3 cellular contexts compared by ENCODE assay signal in the genomic region with DNA sequence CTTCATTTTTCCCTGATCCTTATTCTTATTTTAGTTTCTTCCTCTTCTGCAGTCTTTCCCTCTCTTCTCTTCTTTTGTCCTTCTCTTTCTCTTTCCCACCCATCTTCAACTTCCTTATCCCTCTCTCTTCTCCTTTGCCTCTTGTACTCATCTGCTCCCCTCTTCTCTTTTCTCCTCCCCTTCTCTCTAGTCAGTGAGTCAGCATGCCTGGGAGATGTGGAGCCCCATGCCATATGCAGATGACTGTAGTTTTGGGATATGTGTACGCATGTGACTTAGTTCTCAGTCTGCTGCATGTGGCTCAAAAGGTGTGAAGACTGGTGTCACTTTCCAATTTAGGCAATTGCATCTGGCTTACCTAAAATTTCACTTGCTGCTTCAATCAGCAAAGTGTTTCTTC.
TF ChIP-seq lines count a peak whose summit lies in the region.

No MANE protein-coding gene starts in this region.

TF ChIP-seq in HCT116, 20 proteins besides CTCF, POLR2A, EP300 and RAD21:
- TF ChIP-seq ZBTB33 (IDR thresholded peaks at IDR 0.05; ENCODE audit: extremely low read depth, insufficient replicate concordance, low read length) (no peak), MAX (IDR thresholded peaks at IDR 0.05) (peak; percentile 36; the same call in 1 of the 2 replicates)

TF ChIP-seq in K562, 482 proteins besides CTCF, POLR2A, EP300 and RAD21 (continues in another document):
- TF ChIP-seq MGA (IDR thresholded peaks at IDR 0.05) (peak; percentile 98), E2F6 (IDR thresholded peaks at IDR 0.05; ENCODE audit: borderline replicate concordance in 1 of 2, extremely low read depth in 1 of 2, insufficient read depth in 1 of 2, insufficient read length in 1 of 2, low read depth in 1 of 2, low read length in 1 of 2, poor library complexity in 1 of 2, severe bottlenecking in 1 of 2) (peak; percentile 87 to 92), ZNF551 (CRISPR knock-in tag; IDR thresholded peaks at IDR 0.05) (no peak), CEBPB (tag; IDR thresholded peaks at IDR 0.05) (no peak), LCOR (CRISPR knock-in tag; IDR thresholded peaks at IDR 0.05) (0 out of 2 replicates have a peak, but pooled peaks have one; percentile 29), BACH1 (tag; IDR thresholded peaks at IDR 0.05) (no peak), ARHGAP35 (IDR thresholded peaks at IDR 0.05; ENCODE audit: partially characterized antibody) (peak; percentile 6)
- TF ChIP-seq, protein P1, sequence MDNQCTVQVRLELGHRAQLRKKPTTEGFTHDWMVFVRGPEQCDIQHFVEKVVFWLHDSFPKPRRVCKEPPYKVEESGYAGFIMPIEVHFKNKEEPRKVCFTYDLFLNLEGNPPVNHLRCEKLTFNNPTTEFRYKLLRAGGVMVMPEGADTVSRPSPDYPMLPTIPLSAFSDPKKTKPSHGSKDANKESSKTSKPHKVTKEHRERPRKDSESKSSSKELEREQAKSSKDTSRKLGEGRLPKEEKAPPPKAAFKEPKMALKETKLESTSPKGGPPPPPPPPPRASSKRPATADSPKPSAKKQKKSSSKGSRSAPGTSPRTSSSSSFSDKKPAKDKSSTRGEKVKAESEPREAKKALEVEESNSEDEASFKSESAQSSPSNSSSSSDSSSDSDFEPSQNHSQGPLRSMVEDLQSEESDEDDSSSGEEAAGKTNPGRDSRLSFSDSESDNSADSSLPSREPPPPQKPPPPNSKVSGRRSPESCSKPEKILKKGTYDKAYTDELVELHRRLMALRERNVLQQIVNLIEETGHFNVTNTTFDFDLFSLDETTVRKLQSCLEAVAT (IDR thresholded peaks at IDR 0.05) = peak in 1 of 2 experiments; percentile 66; a peak in 1 of 4 replicates

TF ChIP-seq in H1, 55 proteins besides CTCF, POLR2A, EP300 and RAD21:
- TF ChIP-seq MAX (IDR thresholded peaks at IDR 0.05) = peak; percentile 49; the same call in 1 of the 2 replicates
- TF ChIP-seq NANOG (IDR thresholded peaks at IDR 0.05; ENCODE audit: insufficient read depth, low read depth, low read length, poor library complexity, severe bottlenecking) = no peak
- TF ChIP-seq E2F6 (IDR thresholded peaks at IDR 0.05) = peak; percentile 69
